27 cellular contexts compared by ENCODE assay signal in genomic region chr22:42624551-42625106, GRCh38. TPM values are rescaled to one million over a fixed set of nuclear protein-coding genes. Genes with fewer than 3 reads are reported as not detected.
DNase-seq lines count a peak whose midpoint lies in the region; ATAC-seq, FAIRE-seq and TF ChIP-seq lines count a peak whose summit lies in the region.
"Had no signal": no experiment of that assay in that cellular context is flagged by ENCODE, and none has a peak within 500 bp of the region (broad histone marks: within the 10 kb centered on the region; RNA-seq: fewer than 3 reads in every experiment).

No MANE protein-coding gene starts in this region.

- H2BK120ac ChIP-seq in IMR-90 (ENCODE audit: low read depth, low read length) (no peak overlapping the region), H1 (replicated peaks; ENCODE audit: low read depth, low read length) (no peak overlapping the region), mesenchymal stem cell (ENCODE audit: low read depth, low read length) (no peak overlapping the region)

- H2BK15ac ChIP-seq in IMR-90 (ENCODE audit: low read depth, low read length) = no peak overlapping the region
- no peak overlapping the region for H2BK15ac ChIP-seq in H1 (ENCODE audit: low read length)
- H2BK15ac ChIP-seq in mesenchymal stem cell (ENCODE audit: low read depth, poor library complexity, severe bottlenecking) = no peak overlapping the region

- H3K9me3 ChIP-seq in IMR-90 (ENCODE audit: control insufficient read depth, insufficient read depth, low read length) (no peaks in the 10 kb centered on the region), H1 (ENCODE audit: insufficient read depth in 2 of 2, low read depth in 1 of 2, low read length in 1 of 2) (no peaks in the 10 kb centered on the region), mesenchymal stem cell (ENCODE audit: control insufficient read depth, low read length) (no peaks in the 10 kb centered on the region), tibial artery (no peaks in the 10 kb centered on the region)
- H3K9me3 ChIP-seq: pancreas, spleen, transverse colon had no signal

- H3K4me1 ChIP-seq in IMR-90 (ENCODE audit: control insufficient read depth, insufficient read depth, low read length) (peaks cover 8% of the 10 kb centered on the region), H1 (replicated peaks in 1 of 4; ENCODE audit: control insufficient read depth in 3 of 4, insufficient read depth in 4 of 4, low read length in 3 of 4) (no peaks in the 10 kb centered on the region; a peak in 1 of 7 replicates), mesenchymal stem cell (ENCODE audit: control insufficient read depth, insufficient read depth, low read depth, low read length) (peaks cover 35% of the 10 kb centered on the region), tibial artery (peaks cover 7 to 48% (median 27%) of the 10 kb centered on the region in 4 donors)
- H3K4me1 ChIP-seq: pancreas had no signal

- DNase-seq in IMR-90 = no peak
- DNase-seq in H1 (ENCODE audit: low read depth in 1 of 2, low spot score in 2 of 2) = no peak
- no peak for DNase-seq in mesenchymal stem cell
- DNase-seq in tibial artery = no peak
- DNase-seq in NK-92 (lab: John Stamatoyannopoulos, UW; ENCODE audit: unreplicated experiment) = no peak
- DNase-seq in amniotic stem cell (lab: John Stamatoyannopoulos, UW) = no peak
- DNase-seq: activated B cell treated with CpG ODN at 0.5 μM for 24 hours; activated gamma-delta T cell; activated T-cell treated with anti-CD3 and anti-CD28 coated beads, Interleukin-2, amount 50 U/mL, for 4 hours; CD4-positive, CD25-positive, alpha-beta regulatory T cell; central memory CD4-positive, alpha-beta T cell; effector memory CD8-positive, alpha-beta T cell; head of caudate nucleus; HFFc6; kidney; NCI-H146; pancreas; spleen; stimulated activated CD4-positive, alpha-beta T cell treated with anti-CD3 and anti-CD28 coated beads, Interleukin-2, amount 100 ng/mL, for 24 hours; stimulated activated naive CD8-positive, alpha-beta T cell treated with anti-CD3 and anti-CD28 coated beads, Interleukin-15, amount 100 ng/mL, for 72 hours; transverse colon had no signal

- dilution Hi-C loops in IMR-90 (cut with HindIII; ENCODE audit: low sequenced_read_pairs, unreplicated experiment) = no loop called here

- FAIRE-seq in H1 (lab: Jason Lieb, UNC) = no peak
- FAIRE-seq: kidney, pancreas had no signal

- H3K27me3 ChIP-seq in IMR-90 (ENCODE audit: control insufficient read depth, insufficient read depth, low read length) = no peaks in the 10 kb centered on the region
- H3K27me3 ChIP-seq in H1 (replicated peaks in 1 of 4; ENCODE audit: control insufficient read depth in 3 of 4, extremely low read depth in 1 of 4, insufficient read depth in 3 of 4, low read length in 3 of 4) = no peaks in the 10 kb centered on the region
- H3K27me3 ChIP-seq in mesenchymal stem cell (ENCODE audit: control insufficient read depth in 1 of 2, insufficient read depth in 1 of 2, low read length in 2 of 2) = no peaks in the 10 kb centered on the region
- no peaks in the 10 kb centered on the region for H3K27me3 ChIP-seq in tibial artery
- H3K27me3 ChIP-seq: pancreas, spleen, transverse colon had no signal

- in situ Hi-C loops in IMR-90 (cut with MboI; ENCODE audit: low sequenced_read_pairs) = no loop called here

- CTCF ChIA-PET in IMR-90 (lab: Yijun Ruan, JAX) (no interaction called here), H1 (lab: Charles Lee; ENCODE audit: partially characterized antibody) (interaction anchor here (0.6 to 4.9 kb wide), 5 partner anchors 7 to 123 kb away, joined by 3 to 43 read pairs (median 3); no protein-coding TSS in a partner anchor)

- TF ChIP-seq POLR2A in IMR-90 (IDR thresholded peaks at IDR 0.05; ENCODE audit: low read depth, low read length) (no peak), H1 (IDR thresholded peaks at IDR 0.05; ENCODE audit: control extremely low read depth in 1 of 2, low read depth in 2 of 2, low read length in 2 of 2) (no peak)

- H3K14ac ChIP-seq in IMR-90 (replicated peaks; ENCODE audit: low read depth, low read length) (no peak overlapping the region), H1 (ENCODE audit: insufficient read length) (no peak overlapping the region), mesenchymal stem cell (ENCODE audit: low read length in 2 of 2) (no peak overlapping the region)

- no CpG with 5 or more reads among the region's 12 CpGs for WGBS in IMR-90 (ENCODE audit: extremely low coverage in 2 of 2, insufficient read length in 1 of 2), 2 experiments
- WGBS in H1 (ENCODE audit: extremely low coverage in 1 of 2, insufficient coverage in 1 of 2, insufficient read length in 1 of 2, insufficient replicate concordance in 2 of 2, low coverage in 1 of 2, low lambda C conversion rate in 2 of 2, missing lambda C conversion rate in 1 of 2), 2 experiments = 87% methylated on average over 12 of the region's 12 CpGs; no CpG with 5 or more reads in 1 of the 2 experiments
- 91% methylated on average over 10 of the region's 12 CpGs for WGBS in mesenchymal stem cell

- H3K4ac ChIP-seq in IMR-90 (ENCODE audit: low read depth, low read length) (no peak overlapping the region), H1 (replicated peaks; ENCODE audit: insufficient read length, low read depth, low read length) (no peak overlapping the region), mesenchymal stem cell (ENCODE audit: low read depth in 1 of 2, low read length in 2 of 2) (no peak overlapping the region)

- H3K79me1 ChIP-seq in IMR-90 (ENCODE audit: low read depth in 1 of 2, low read length in 2 of 2) (peaks cover 0 to 37% of the 10 kb centered on the region in 2 experiments), H1 (ENCODE audit: low read depth, low read length) (no peaks in the 10 kb centered on the region), mesenchymal stem cell (replicated peaks; ENCODE audit: low read length, poor library complexity, severe bottlenecking) (peaks cover 48% of the 10 kb centered on the region)

- H4K20me1 ChIP-seq in IMR-90 (ENCODE audit: insufficient read depth, low read length) = peaks cover 22% of the 10 kb centered on the region
- H4K20me1 ChIP-seq in H1 (replicated peaks in 1 of 2; ENCODE audit: control insufficient read depth in 1 of 2, insufficient read depth in 2 of 2, low read length in 2 of 2) = peaks cover 1 to 8% of the 10 kb centered on the region in 2 experiments

- no peak overlapping the region for H2AK5ac ChIP-seq in IMR-90 (ENCODE audit: low read depth, low read length)
- H2AK5ac ChIP-seq in H1 (ENCODE audit: low read depth, low read length) = no peak overlapping the region
- no peak overlapping the region for H2AK5ac ChIP-seq in mesenchymal stem cell (ENCODE audit: low read length, severe bottlenecking)

- ATAC-seq in IMR-90 (ENCODE audit: low read depth) = no peak
- ATAC-seq in HG03521 (IDR thresholded peaks at IDR 0.05; ENCODE audit: unreplicated experiment) = no peak
- ATAC-seq: activated T-cell treated with anti-CD3 and anti-CD28 coated beads, Interleukin-2, amount 50 U/mL, for 4 hours; effector memory CD8-positive, alpha-beta T cell; pancreas; SK-N-SH treated with all-trans-retinoic acid at 6 μM for 48 hours; stimulated activated naive CD8-positive, alpha-beta T cell treated with anti-CD3 and anti-CD28 coated beads, Interleukin-15, amount 100 ng/mL, for 72 hours had no signal

- no peak overlapping the region for H3K23ac ChIP-seq in IMR-90 (ENCODE audit: low read depth, low read length)
- H3K23ac ChIP-seq in H1 (ENCODE audit: insufficient read length) = no peak overlapping the region
- H3K23ac ChIP-seq in mesenchymal stem cell (ENCODE audit: low read length in 2 of 2) = no peak overlapping the region

- intact Hi-C loops in IMR-90 (cut with micrococcal nuclease) = no loop called here
- intact Hi-C loops in tibial artery (cut with DNase I; ENCODE audit: low total_unique reads) = no loop called here

- H4K8ac ChIP-seq in IMR-90 (ENCODE audit: low read depth in 2 of 2, low read length in 2 of 2) (no peak overlapping the region), H1 (ENCODE audit: extremely low read depth, insufficient read depth, low read length) (no peak overlapping the region), mesenchymal stem cell (ENCODE audit: low read length) (no peak overlapping the region)

- no peak overlapping the region for H2BK20ac ChIP-seq in IMR-90 (ENCODE audit: low read depth, low read length)
- no peak overlapping the region for H2BK20ac ChIP-seq in H1 (ENCODE audit: low read length)

- H3K4me3 ChIP-seq in IMR-90 (ENCODE audit: insufficient read depth, low read depth, low read length) (no peak overlapping the region), H1 (ENCODE audit: extremely low read depth in 1 of 4, insufficient read depth in 2 of 4, low read depth in 3 of 4, low read length in 4 of 4) (no peak overlapping the region), mesenchymal stem cell (ENCODE audit: insufficient read depth in 1 of 2, low read depth in 1 of 2, low read length in 2 of 2) (no peak overlapping the region), tibial artery (no peak overlapping the region)
- H3K4me3 ChIP-seq: pancreas, spleen, transverse colon had no signal

- H2AFZ ChIP-seq in IMR-90 (replicated peaks; ENCODE audit: low read length, poor library complexity) = peak overlapping the region; percentile 14
- no peak overlapping the region for H2AFZ ChIP-seq in H1 (ENCODE audit: low read length)
- no peak overlapping the region for H2AFZ ChIP-seq in mesenchymal stem cell (ENCODE audit: low read depth, low read length)

- POLR2A ChIA-PET in IMR-90 (lab: Charles Lee; ENCODE audit: unreplicated experiment) (no interaction called here), H1 (lab: Charles Lee; ENCODE audit: partially characterized antibody) (interaction anchor here (0.7 to 8.9 kb wide), 2 partner anchors 11 to 12 kb away, joined by 3 to 85 read pairs; partner anchors contain the start of gene POLDIP3)

- no TSS peak for BruUV-seq in IMR-90 (replicated peaks; lab: Mats Ljungman, UMichigan)

- no peak for TF ChIP-seq EP300 in H1 (IDR thresholded peaks at IDR 0.05; ENCODE audit: borderline replicate concordance in 1 of 2, low read depth in 2 of 2, low read length in 2 of 2)

- 0 out of 2 replicates have a peak, but pooled peaks cover 13% of the 10 kb centered on the region for H3K9me1 ChIP-seq in IMR-90 (ENCODE audit: insufficient read depth, low read length)

- H2BK12ac ChIP-seq in H1 (ENCODE audit: low read depth, low read length) = no peak overlapping the region
- H2BK12ac ChIP-seq in mesenchymal stem cell (ENCODE audit: low read length in 2 of 2) = no peak overlapping the region

- no peaks in the 10 kb centered on the region for H3K23me2 ChIP-seq in H1 (ENCODE audit: low read depth, low read length)

- H3K18ac ChIP-seq in IMR-90 (ENCODE audit: low read depth, low read length) (no peak overlapping the region), H1 (ENCODE audit: extremely low read depth, low read length) (no peak overlapping the region), mesenchymal stem cell (ENCODE audit: low read depth in 1 of 2, low read length in 2 of 2) (no peak overlapping the region)

- no peak overlapping the region for H2AK9ac ChIP-seq in IMR-90 (replicated peaks; ENCODE audit: low read depth, low read length, poor library complexity)

- H4K5ac ChIP-seq in IMR-90 (ENCODE audit: low read depth, low read length) (no peak overlapping the region), H1 (ENCODE audit: insufficient read length, low read depth, low read length) (no peak overlapping the region)

- no peaks in the 10 kb centered on the region for H3K79me2 ChIP-seq in H1 (ENCODE audit: control insufficient read depth in 1 of 2, insufficient read depth in 2 of 2, low read length in 2 of 2)

- no peak for TF ChIP-seq CTCF in IMR-90 (conservative IDR thresholded peaks at IDR 0.05; ENCODE audit: low read depth, low read length)
- TF ChIP-seq CTCF in H1 (IDR thresholded peaks at IDR 0.05; ENCODE audit: control extremely low read depth in 1 of 3, insufficient read depth in 1 of 3, low read depth in 1 of 3, low read length in 3 of 3) = no peak
- no peak for TF ChIP-seq CTCF in tibial artery (IDR thresholded peaks at IDR 0.05)

- H3K9ac ChIP-seq in IMR-90 (ENCODE audit: low read depth, low read length) = no peak overlapping the region
- H3K9ac ChIP-seq in H1 (replicated peaks in 1 of 4; ENCODE audit: extremely low read depth in 1 of 4, low read depth in 3 of 4, low read length in 3 of 4) = no peak overlapping the region
- peak overlapping the region; percentile 15 for H3K9ac ChIP-seq in mesenchymal stem cell (ENCODE audit: low read length)

- H3K4me2 ChIP-seq in IMR-90 (ENCODE audit: low read depth, low read length) (no peak overlapping the region), H1 (ENCODE audit: insufficient read depth in 1 of 2, low read depth in 2 of 2, low read length in 2 of 2) (no peak overlapping the region), mesenchymal stem cell (ENCODE audit: low read length, poor library complexity, severe bottlenecking) (no peak overlapping the region)

- H3K27ac ChIP-seq in IMR-90 (ENCODE audit: insufficient read depth, low read length) (no peak overlapping the region), H1 (ENCODE audit: low read depth, low read length) (no peak overlapping the region), mesenchymal stem cell (ENCODE audit: low read length, poor library complexity, severe bottlenecking) (no peak overlapping the region), tibial artery (peak overlapping the region; percentile 64 to 73)
- H3K27ac ChIP-seq: pancreas had no signal

- H3K36me3 ChIP-seq in IMR-90 (ENCODE audit: control insufficient read depth, insufficient read depth, low read length) = peaks cover 61% of the 10 kb centered on the region
- peaks cover 4 to 30% (median 13%) of the 10 kb centered on the region in 4 experiments; a peak in 5 of 8 replicates for H3K36me3 ChIP-seq in H1 (ENCODE audit: control insufficient read depth in 2 of 4, insufficient read depth in 4 of 4, low read length in 3 of 4)
- H3K36me3 ChIP-seq in mesenchymal stem cell (ENCODE audit: control insufficient read depth in 1 of 2, insufficient read depth in 2 of 2, low read depth in 1 of 2, low read length in 2 of 2) = peaks cover 75 to 77% of the 10 kb centered on the region in 2 experiments
- peaks cover 65 to 92% (median 78%) of the 10 kb centered on the region in 3 donors for H3K36me3 ChIP-seq in tibial artery

- H2BK5ac ChIP-seq in IMR-90 (ENCODE audit: low read depth, low read length, poor library complexity, severe bottlenecking) (no peak overlapping the region), H1 (ENCODE audit: low read depth, low read length) (0 out of 2 replicates have a peak overlapping the region, but pooled peaks have one; percentile 71), mesenchymal stem cell (ENCODE audit: low read depth, low read length, poor library complexity, severe bottlenecking) (no peak overlapping the region)

- H4K91ac ChIP-seq in IMR-90 (ENCODE audit: insufficient read depth, low read depth, low read length) (no peak overlapping the region), H1 (replicated peaks; ENCODE audit: insufficient read length, low read length) (no peak overlapping the region), mesenchymal stem cell (ENCODE audit: low read length) (no peak overlapping the region)

- TF ChIP-seq RAD21 in IMR-90 (IDR thresholded peaks at IDR 0.05; ENCODE audit: low read length) = no peak
- no peak for TF ChIP-seq RAD21 in H1 (IDR thresholded peaks at IDR 0.05 in 1 of 2, conservative IDR thresholded peaks at IDR 0.05 in 1 of 2; ENCODE audit: low read depth in 2 of 2, low read length in 2 of 2)

- no peak overlapping the region for H3K56ac ChIP-seq in IMR-90 (ENCODE audit: extremely low read depth, insufficient read depth, low read length)
- H3K56ac ChIP-seq in H1 (replicated peaks; ENCODE audit: insufficient read length, low read depth, low read length) = no peak overlapping the region

RNA-seq across cellular contexts. Expression of gene POLDIP3, which starts 9.9 kb away (rescaled TPM):
- 28.1 and 33.9 TPM in 2 replicates for total RNA-seq in IMR-90 (2012; rRNA removed)
- polyA plus RNA-seq in IMR-90 (2012; rRNA removed) (43.6 and 45.4 TPM in 2 replicates), H1 (2011; rRNA removed) (43.5 and 44.7 TPM in 2 replicates)
- polyA plus RNA-seq in IMR-90 (2012; cell fraction: cytosol; rRNA removed) = 23.9 and 40.0 TPM in 2 replicates
- 29.6 and 46.7 TPM in 2 replicates for polyA plus RNA-seq in IMR-90 (2012; cell fraction: nucleus; rRNA removed; ENCODE audit: low replicate concordance)
- total RNA-seq in H1 (2021; fragmentation: NEBNext Ultra II Directional; extraction: Animal tissue kit (Norgen Biotek cat#: 25700)) = 77.3 and 84.6 TPM in 2 replicates
- 52.1 TPM for polyA plus RNA-seq in H1 (2011; cell fraction: cytosol; rRNA removed)
- polyA plus RNA-seq in H1 (2011; cell fraction: nucleus; rRNA removed) = 77.2 TPM
- 69.9 to 94.7 TPM (median 73.5 TPM) in 4 replicates for polyA plus RNA-seq in H1 (2012, experiment 1 of 2)
- polyA plus RNA-seq in H1 (2012, experiment 2 of 2) = 78.6 TPM
- 38.1 TPM for polyA plus RNA-seq in H1 (2013, experiment 1 of 2)
- polyA plus RNA-seq in H1 (2013, experiment 2 of 2) = 36.7 TPM
- polyA minus RNA-seq in H1 (2011; rRNA and poly(A)+ RNA removed) = 67.2 and 70.1 TPM in 2 replicates
- 40.0 TPM for polyA minus RNA-seq in H1 (2011; cell fraction: cytosol; rRNA and poly(A)+ RNA removed)
- 36.9 TPM for polyA minus RNA-seq in H1 (2011; cell fraction: nucleus; rRNA and poly(A)+ RNA removed)
- 26.3 TPM for polyA plus RNA-seq in mesenchymal stem cell (2013, experiment 1 of 2)
- 25.3 TPM for polyA plus RNA-seq in mesenchymal stem cell (2013, experiment 2 of 2)

RNA-seq across cellular contexts. Expression of gene ATP5MGL, which starts 15.8 kb away (rescaled TPM):
- total RNA-seq in IMR-90 (2012; rRNA removed) = 0.18 TPM in 1 of 2 replicates, not detected in the other
- polyA plus RNA-seq in IMR-90 (2012; rRNA removed) = not detected in 2 replicates
- not detected in 2 replicates for polyA plus RNA-seq in IMR-90 (2012; cell fraction: cytosol; rRNA removed)
- 0.10 TPM in 1 of 2 replicates, not detected in the other for polyA plus RNA-seq in IMR-90 (2012; cell fraction: nucleus; rRNA removed; ENCODE audit: low replicate concordance)
- total RNA-seq in H1 (2021; fragmentation: NEBNext Ultra II Directional; extraction: Animal tissue kit (Norgen Biotek cat#: 25700)) = 0.52 and 0.84 TPM in 2 replicates
- polyA plus RNA-seq in H1 (2011; rRNA removed) = 0.12 TPM in 1 of 2 replicates, not detected in the other
- not detected for polyA plus RNA-seq in H1 (2011; cell fraction: cytosol; rRNA removed)
- polyA plus RNA-seq in H1 (2011; cell fraction: nucleus; rRNA removed) = not detected
- not detected in 4 replicates for polyA plus RNA-seq in H1 (2012, experiment 1 of 2)
- polyA plus RNA-seq in H1 (2012, experiment 2 of 2) = not detected
- not detected for polyA plus RNA-seq in H1 (2013, experiment 1 of 2)
- polyA plus RNA-seq in H1 (2013, experiment 2 of 2) = 0.15 TPM
- polyA minus RNA-seq in H1 (2011; rRNA and poly(A)+ RNA removed) = 0.49 and 0.50 TPM in 2 replicates
- polyA minus RNA-seq in H1 (2011; cell fraction: cytosol; rRNA and poly(A)+ RNA removed) = 1.5 TPM
- polyA minus RNA-seq in H1 (2011; cell fraction: nucleus; rRNA and poly(A)+ RNA removed) = 1.8 TPM
- polyA plus RNA-seq in mesenchymal stem cell (2013, experiment 1 of 2) = not detected
- not detected for polyA plus RNA-seq in mesenchymal stem cell (2013, experiment 2 of 2)
- total RNA-seq: Daoy, epithelial cell of proximal tubule, HT-29 had no signal
- polyA plus RNA-seq: neural cell, spleen had no signal

RNA-seq across cellular contexts. Expression of gene CYB5R3, which starts 24.6 kb away (rescaled TPM):
- total RNA-seq in IMR-90 (2012; rRNA removed) = 37.5 and 44.1 TPM in 2 replicates
- polyA plus RNA-seq in IMR-90 (2012; rRNA removed) (362 and 405 TPM in 2 replicates), H1 (2011; rRNA removed) (113 and 160 TPM in 2 replicates)
- polyA plus RNA-seq in IMR-90 (2012; cell fraction: cytosol; rRNA removed) = 217 and 450 TPM in 2 replicates
- 98.1 and 215 TPM in 2 replicates for polyA plus RNA-seq in IMR-90 (2012; cell fraction: nucleus; rRNA removed; ENCODE audit: low replicate concordance)
- total RNA-seq in H1 (2021; fragmentation: NEBNext Ultra II Directional; extraction: Animal tissue kit (Norgen Biotek cat#: 25700)) = 75.3 and 82.5 TPM in 2 replicates
- polyA plus RNA-seq in H1 (2011; cell fraction: cytosol; rRNA removed) = 64.2 TPM
- 72.4 TPM for polyA plus RNA-seq in H1 (2011; cell fraction: nucleus; rRNA removed)
- polyA plus RNA-seq in H1 (2012, experiment 1 of 2) = 73.0 to 99.5 TPM (median 89.7 TPM) in 4 replicates
- 83.5 TPM for polyA plus RNA-seq in H1 (2012, experiment 2 of 2)
- polyA plus RNA-seq in H1 (2013, experiment 1 of 2) = 94.8 TPM
- 107 TPM for polyA plus RNA-seq in H1 (2013, experiment 2 of 2)
- 56.6 and 58.6 TPM in 2 replicates for polyA minus RNA-seq in H1 (2011; rRNA and poly(A)+ RNA removed)
- 50.7 TPM for polyA minus RNA-seq in H1 (2011; cell fraction: cytosol; rRNA and poly(A)+ RNA removed)
- polyA minus RNA-seq in H1 (2011; cell fraction: nucleus; rRNA and poly(A)+ RNA removed) = 29.5 TPM
- 390 TPM for polyA plus RNA-seq in mesenchymal stem cell (2013, experiment 1 of 2)
- polyA plus RNA-seq in mesenchymal stem cell (2013, experiment 2 of 2) = 388 TPM

Comparison
In these comparisons a context has a peak if more than half of its experiments do, and no peak if none do; other contexts are left out.
1. H3K27ac ChIP-seq: peak in tibial artery (2 of 2); none in IMR-90 (single experiment), H1 (single experiment) and mesenchymal stem cell (single experiment).